2 cellular contexts compared by ENCODE assay signal in the genomic region with DNA sequence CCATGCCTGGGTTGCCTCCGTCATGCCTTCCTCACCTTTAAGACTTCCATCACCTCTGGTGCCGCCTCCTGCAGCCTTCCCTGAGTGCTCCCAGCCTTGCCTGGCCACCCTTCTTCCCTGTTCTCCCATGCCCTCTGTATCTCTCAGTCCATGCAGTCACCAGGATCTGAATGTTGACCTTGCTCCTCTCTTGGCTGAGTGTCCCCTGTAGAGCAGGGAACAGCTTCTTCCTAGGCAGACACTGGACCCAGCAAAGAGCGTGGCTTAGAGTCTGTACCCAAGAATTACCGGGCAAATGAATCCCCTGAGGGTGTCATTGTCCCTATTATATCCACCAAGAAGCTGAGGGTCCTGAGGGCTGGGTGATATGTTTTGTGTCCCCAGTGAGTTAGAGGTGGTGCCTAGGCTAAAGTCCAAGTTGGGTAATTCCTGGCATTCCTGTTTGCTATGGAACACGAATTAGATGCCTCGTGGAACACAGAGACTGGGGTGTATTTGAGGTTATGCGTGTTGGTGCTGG.
TF ChIP-seq lines count a peak whose summit lies in the region.

No MANE protein-coding gene starts in this region.

TF ChIP-seq in H1, 55 proteins besides CTCF, POLR2A, EP300 and RAD21 (continues in another document):
- no peak for TF ChIP-seq SIRT6 (IDR thresholded peaks at IDR 0.05; ENCODE audit: low read length)
- no peak for TF ChIP-seq MAFK (IDR thresholded peaks at IDR 0.05; ENCODE audit: low read depth, low read length)
- TF ChIP-seq FOSL1 (IDR thresholded peaks at IDR 0.05; ENCODE audit: insufficient read depth, low read depth, low read length): no peak
- no peak for TF ChIP-seq CBX5 (IDR thresholded peaks at IDR 0.05; ENCODE audit: low read depth, low read length)
- TF ChIP-seq ZNF274 (IDR thresholded peaks at IDR 0.05; ENCODE audit: borderline replicate concordance, extremely low read depth, low read length): no peak
- TF ChIP-seq SRF (IDR thresholded peaks at IDR 0.05; ENCODE audit: low read depth, low read length): no peak
- TF ChIP-seq CEBPB (IDR thresholded peaks at IDR 0.05; ENCODE audit: low read depth, low read length): no peak
- no peak for TF ChIP-seq NANOG (IDR thresholded peaks at IDR 0.05; ENCODE audit: insufficient read depth, low read depth, low read length, poor library complexity, severe bottlenecking)
- no peak for TF ChIP-seq BACH1 (IDR thresholded peaks at IDR 0.05; ENCODE audit: low read length)
- TF ChIP-seq, protein P1, sequence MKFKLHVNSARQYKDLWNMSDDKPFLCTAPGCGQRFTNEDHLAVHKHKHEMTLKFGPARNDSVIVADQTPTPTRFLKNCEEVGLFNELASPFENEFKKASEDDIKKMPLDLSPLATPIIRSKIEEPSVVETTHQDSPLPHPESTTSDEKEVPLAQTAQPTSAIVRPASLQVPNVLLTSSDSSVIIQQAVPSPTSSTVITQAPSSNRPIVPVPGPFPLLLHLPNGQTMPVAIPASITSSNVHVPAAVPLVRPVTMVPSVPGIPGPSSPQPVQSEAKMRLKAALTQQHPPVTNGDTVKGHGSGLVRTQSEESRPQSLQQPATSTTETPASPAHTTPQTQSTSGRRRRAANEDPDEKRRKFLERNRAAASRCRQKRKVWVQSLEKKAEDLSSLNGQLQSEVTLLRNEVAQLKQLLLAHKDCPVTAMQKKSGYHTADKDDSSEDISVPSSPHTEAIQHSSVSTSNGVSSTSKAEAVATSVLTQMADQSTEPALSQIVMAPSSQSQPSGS (IDR thresholded peaks at IDR 0.05; ENCODE audit: low read length): no peak
- TF ChIP-seq HDAC6 (IDR thresholded peaks at IDR 0.05; ENCODE audit: low read depth, low read length): no peak
- TF ChIP-seq RNF2 (IDR thresholded peaks at IDR 0.05; ENCODE audit: borderline replicate concordance, low read depth, low read length, missing control alignments, poor library complexity, severe bottlenecking): no peak
- TF ChIP-seq BCL11A (IDR thresholded peaks at IDR 0.05; ENCODE audit: low read depth in 2 of 2, low read length in 2 of 2): no peak
- TF ChIP-seq, protein P2, sequence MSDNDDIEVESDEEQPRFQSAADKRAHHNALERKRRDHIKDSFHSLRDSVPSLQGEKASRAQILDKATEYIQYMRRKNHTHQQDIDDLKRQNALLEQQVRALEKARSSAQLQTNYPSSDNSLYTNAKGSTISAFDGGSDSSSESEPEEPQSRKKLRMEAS (IDR thresholded peaks at IDR 0.05): no peak
- no peak for TF ChIP-seq CBX8 (IDR thresholded peaks at IDR 0.05; ENCODE audit: borderline replicate concordance, low read depth, low read length)
- TF ChIP-seq EZH2 (IDR thresholded peaks at IDR 0.05; ENCODE audit: low read depth, low read length, severe bottlenecking): no peak
- no peak for TF ChIP-seq BRCA1 (IDR thresholded peaks at IDR 0.05; ENCODE audit: low read depth, low read length)
- TF ChIP-seq TEAD4 (IDR thresholded peaks at IDR 0.05; ENCODE audit: low read depth, low read length): no peak

TF ChIP-seq in liver, 16 proteins besides CTCF, POLR2A, EP300 and RAD21:
- TF ChIP-seq TAF1 (conservative IDR thresholded peaks at IDR 0.05) (no peak), FOXA1 (IDR thresholded peaks at IDR 0.05) (peak; percentile 64), FOXA2 (IDR thresholded peaks at IDR 0.05) (peak; percentile 31), YY1 (IDR thresholded peaks at IDR 0.05) (peak; percentile 49), HNF4G (IDR thresholded peaks at IDR 0.05) (peak; percentile 88), RXRA (IDR thresholded peaks at IDR 0.05) (peak; percentile 84 to 95), JUND (IDR thresholded peaks at IDR 0.05) (peak in 1 of 2 donors; percentile 81), EGR1 (IDR thresholded peaks at IDR 0.05; ENCODE audit: low read depth in 2 of 2) (no peak), NR2F2 (IDR thresholded peaks at IDR 0.05) (peak; percentile 51), SP1 (IDR thresholded peaks at IDR 0.05) (peak; percentile 90), GABPA (IDR thresholded peaks at IDR 0.05 in 1 of 2, conservative IDR thresholded peaks at IDR 0.05 in 1 of 2) (no peak), HNF4A (conservative IDR thresholded peaks at IDR 0.05) (peak; percentile 96 to 98)
- TF ChIP-seq, protein P3, sequence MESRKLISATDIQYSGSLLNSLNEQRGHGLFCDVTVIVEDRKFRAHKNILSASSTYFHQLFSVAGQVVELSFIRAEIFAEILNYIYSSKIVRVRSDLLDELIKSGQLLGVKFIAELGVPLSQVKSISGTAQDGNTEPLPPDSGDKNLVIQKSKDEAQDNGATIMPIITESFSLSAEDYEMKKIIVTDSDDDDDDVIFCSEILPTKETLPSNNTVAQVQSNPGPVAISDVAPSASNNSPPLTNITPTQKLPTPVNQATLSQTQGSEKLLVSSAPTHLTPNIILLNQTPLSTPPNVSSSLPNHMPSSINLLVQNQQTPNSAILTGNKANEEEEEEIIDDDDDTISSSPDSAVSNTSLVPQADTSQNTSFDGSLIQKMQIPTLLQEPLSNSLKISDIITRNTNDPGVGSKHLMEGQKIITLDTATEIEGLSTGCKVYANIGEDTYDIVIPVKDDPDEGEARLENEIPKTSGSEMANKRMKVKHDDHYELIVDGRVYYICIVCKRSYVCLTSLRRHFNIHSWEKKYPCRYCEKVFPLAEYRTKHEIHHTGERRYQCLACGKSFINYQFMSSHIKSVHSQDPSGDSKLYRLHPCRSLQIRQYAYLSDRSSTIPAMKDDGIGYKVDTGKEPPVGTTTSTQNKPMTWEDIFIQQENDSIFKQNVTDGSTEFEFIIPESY (IDR thresholded peaks at IDR 0.05): peak; percentile 66
- TF ChIP-seq, protein P4, sequence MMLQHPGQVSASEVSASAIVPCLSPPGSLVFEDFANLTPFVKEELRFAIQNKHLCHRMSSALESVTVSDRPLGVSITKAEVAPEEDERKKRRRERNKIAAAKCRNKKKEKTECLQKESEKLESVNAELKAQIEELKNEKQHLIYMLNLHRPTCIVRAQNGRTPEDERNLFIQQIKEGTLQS (IDR thresholded peaks at IDR 0.05): peak; percentile 29
- TF ChIP-seq, protein P2 (IDR thresholded peaks at IDR 0.05): peak; percentile 75
- TF ChIP-seq, protein P5, sequence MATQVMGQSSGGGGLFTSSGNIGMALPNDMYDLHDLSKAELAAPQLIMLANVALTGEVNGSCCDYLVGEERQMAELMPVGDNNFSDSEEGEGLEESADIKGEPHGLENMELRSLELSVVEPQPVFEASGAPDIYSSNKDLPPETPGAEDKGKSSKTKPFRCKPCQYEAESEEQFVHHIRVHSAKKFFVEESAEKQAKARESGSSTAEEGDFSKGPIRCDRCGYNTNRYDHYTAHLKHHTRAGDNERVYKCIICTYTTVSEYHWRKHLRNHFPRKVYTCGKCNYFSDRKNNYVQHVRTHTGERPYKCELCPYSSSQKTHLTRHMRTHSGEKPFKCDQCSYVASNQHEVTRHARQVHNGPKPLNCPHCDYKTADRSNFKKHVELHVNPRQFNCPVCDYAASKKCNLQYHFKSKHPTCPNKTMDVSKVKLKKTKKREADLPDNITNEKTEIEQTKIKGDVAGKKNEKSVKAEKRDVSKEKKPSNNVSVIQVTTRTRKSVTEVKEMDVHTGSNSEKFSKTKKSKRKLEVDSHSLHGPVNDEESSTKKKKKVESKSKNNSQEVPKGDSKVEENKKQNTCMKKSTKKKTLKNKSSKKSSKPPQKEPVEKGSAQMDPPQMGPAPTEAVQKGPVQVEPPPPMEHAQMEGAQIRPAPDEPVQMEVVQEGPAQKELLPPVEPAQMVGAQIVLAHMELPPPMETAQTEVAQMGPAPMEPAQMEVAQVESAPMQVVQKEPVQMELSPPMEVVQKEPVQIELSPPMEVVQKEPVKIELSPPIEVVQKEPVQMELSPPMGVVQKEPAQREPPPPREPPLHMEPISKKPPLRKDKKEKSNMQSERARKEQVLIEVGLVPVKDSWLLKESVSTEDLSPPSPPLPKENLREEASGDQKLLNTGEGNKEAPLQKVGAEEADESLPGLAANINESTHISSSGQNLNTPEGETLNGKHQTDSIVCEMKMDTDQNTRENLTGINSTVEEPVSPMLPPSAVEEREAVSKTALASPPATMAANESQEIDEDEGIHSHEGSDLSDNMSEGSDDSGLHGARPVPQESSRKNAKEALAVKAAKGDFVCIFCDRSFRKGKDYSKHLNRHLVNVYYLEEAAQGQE (IDR thresholded peaks at IDR 0.05): peak; percentile 56
